11 cellular contexts compared by ENCODE assay signal in genomic region chr3:37945803-37946530, GRCh38. TPM values are rescaled to one million over a fixed set of nuclear protein-coding genes. Genes with fewer than 3 reads are reported as not detected.
DNase-seq lines count a peak whose midpoint lies in the region; ATAC-seq and TF ChIP-seq lines count a peak whose summit lies in the region.
"Had no signal": no experiment of that assay in that cellular context is flagged by ENCODE, and none has a peak within 500 bp of the region (broad histone marks: within the 10 kb centered on the region; RNA-seq: fewer than 3 reads in every experiment).

No MANE protein-coding gene starts in this region.

- H3K27ac ChIP-seq in IMR-90 (ENCODE audit: insufficient read depth, low read length) (peak overlapping the region; percentile 96), cingulate gyrus (ENCODE audit: low read depth, low read length) (peak overlapping the region; percentile 55), right lobe of liver (peak overlapping the region in 2 of 3 donors; percentile 33 to 53)

- DNase-seq in IMR-90 (peak; percentile 67), right lobe of liver (peak in 1 of 3 donors; percentile 39), type B pancreatic cell (ENCODE audit: extremely low spot score, unreplicated experiment) (no peak), NCI-H1436 (lab: John Stamatoyannopoulos, UW) (no peak), NCI-H2107 treated with DMSO at 0.1 percent for 48 hours (lab: John Stamatoyannopoulos, UW; ENCODE audit: unreplicated experiment) (no peak)
- no peak for DNase-seq in activated naive CD4-positive, alpha-beta T cell treated with anti-CD3 and anti-CD28 coated beads, Interleukin-2, amount 50 U/mL, for 72 hours (ENCODE audit: low spot score in 2 of 2)
- DNase-seq: activated T-cell treated with anti-CD3 and anti-CD28 coated beads for 4 hours, NCI-H187 had no signal

- in situ Hi-C loops in IMR-90 (cut with MboI; ENCODE audit: low sequenced_read_pairs) = no loop called here

- peak overlapping the region; percentile 84 for H2AK9ac ChIP-seq in IMR-90 (replicated peaks; ENCODE audit: low read depth, low read length, poor library complexity)

- ATAC-seq in IMR-90 (ENCODE audit: low read depth) (peak; percentile 83), right lobe of liver (peak; percentile 59 to 79 (median 68)), HG03097 (IDR thresholded peaks at IDR 0.05; ENCODE audit: low FRiP score, unreplicated experiment) (no peak)
- no peak for ATAC-seq in activated naive CD4-positive, alpha-beta T cell treated with anti-CD3 and anti-CD28 coated beads, Interleukin-2, amount 50 U/mL, for 72 hours

- peak overlapping the region; percentile 6; the same call in 1 of the 2 replicates for H3K9ac ChIP-seq in IMR-90 (ENCODE audit: low read depth, low read length)

- H2AFZ ChIP-seq in IMR-90 (replicated peaks; ENCODE audit: low read length, poor library complexity) = peak overlapping the region; percentile 7

- H3K9me1 ChIP-seq in IMR-90 (ENCODE audit: insufficient read depth, low read length) = peaks cover 21% of the 10 kb centered on the region

- peak overlapping the region; percentile 37 for H3K4me2 ChIP-seq in IMR-90 (ENCODE audit: low read depth, low read length)

- H2AK5ac ChIP-seq in IMR-90 (ENCODE audit: low read depth, low read length) = peak overlapping the region; percentile 94

- intact Hi-C loops in IMR-90 (cut with micrococcal nuclease) (loop anchor here (1.0 kb wide), 1 partner anchor 10 kb away; no protein-coding TSS in a partner anchor), right lobe of liver (cut with DNase I) (no loop called here)

- H2BK20ac ChIP-seq in IMR-90 (ENCODE audit: low read depth, low read length) = peak overlapping the region; percentile 38

- H3K18ac ChIP-seq in IMR-90 (ENCODE audit: low read depth, low read length) = peak overlapping the region; percentile 77

- H3K27me3 ChIP-seq in IMR-90 (ENCODE audit: control insufficient read depth, insufficient read depth, low read length) (no peaks in the 10 kb centered on the region), right lobe of liver (no peaks in the 10 kb centered on the region)

- H3K9me3 Mint-ChIP-seq in type B pancreatic cell = no peaks in the 10 kb centered on the region
- no peaks in the 10 kb centered on the region for H3K9me3 Mint-ChIP-seq in activated naive CD4-positive, alpha-beta T cell treated with anti-CD3 and anti-CD28 coated beads, Interleukin-2, amount 50 U/mL, for 72 hours

- H3K4me1 Mint-ChIP-seq in type B pancreatic cell (ENCODE audit: unreplicated experiment) = peaks cover 73% of the 10 kb centered on the region

- H4K5ac ChIP-seq in IMR-90 (ENCODE audit: low read depth, low read length) = peak overlapping the region; percentile 18

- TF ChIP-seq RAD21 in IMR-90 (IDR thresholded peaks at IDR 0.05; ENCODE audit: low read length) = no peak

- POLR2A ChIA-PET in IMR-90 (lab: Charles Lee; ENCODE audit: unreplicated experiment) = interaction anchor here (1.0 kb wide), 1 partner anchor 10 kb away, joined by 3 read pairs; no protein-coding TSS in a partner anchor

- H3K4me3 ChIP-seq in IMR-90 (ENCODE audit: insufficient read depth, low read depth, low read length) = no peak overlapping the region
- H3K4me3 ChIP-seq in right lobe of liver = no peak overlapping the region

- H4K91ac ChIP-seq in IMR-90 (ENCODE audit: insufficient read depth, low read depth, low read length) = peak overlapping the region; percentile 92

- peak overlapping the region; percentile 96; the same call in 2 of the 3 replicates for H2BK15ac ChIP-seq in IMR-90 (ENCODE audit: low read depth, low read length)

- H4K8ac ChIP-seq in IMR-90 (ENCODE audit: low read depth in 2 of 2, low read length in 2 of 2) = peak overlapping the region; percentile 80 to 90

- peak overlapping the region; percentile 97 for H2BK120ac ChIP-seq in IMR-90 (ENCODE audit: low read depth, low read length)

- peaks cover 20% of the 10 kb centered on the region for H3K36me3 Mint-ChIP-seq in type B pancreatic cell
- H3K36me3 Mint-ChIP-seq in activated naive CD4-positive, alpha-beta T cell treated with anti-CD3 and anti-CD28 coated beads, Interleukin-2, amount 50 U/mL, for 72 hours = no peaks in the 10 kb centered on the region

- no peak for TF ChIP-seq POLR2A in IMR-90 (IDR thresholded peaks at IDR 0.05; ENCODE audit: low read depth, low read length)
- no peak for TF ChIP-seq POLR2A in right lobe of liver (IDR thresholded peaks at IDR 0.05)

- no CpG with 5 or more reads among the region's 8 CpGs for WGBS in IMR-90 (ENCODE audit: extremely low coverage in 2 of 2, insufficient read length in 1 of 2), 2 experiments
- 30% methylated on average over 8 of the region's 8 CpGs for WGBS in right lobe of liver (ENCODE audit: insufficient coverage, low coverage, low lambda C conversion rate, missing lambda C conversion rate)

- CTCF ChIA-PET in IMR-90 (lab: Yijun Ruan, JAX) = interaction anchor here (0.6 to 1.8 kb wide), 4 partner anchors 9 to 91 kb away, joined by 3 to 5 read pairs (median 4); no protein-coding TSS in a partner anchor

- peak overlapping the region; percentile 92; the same call in 1 of the 2 replicates for H3K23ac ChIP-seq in IMR-90 (ENCODE audit: low read depth, low read length)

- no TSS peak for BruUV-seq in IMR-90 (replicated peaks; lab: Mats Ljungman, UMichigan)

- no peaks in the 10 kb centered on the region for H3K27me3 Mint-ChIP-seq in type B pancreatic cell

- TF ChIP-seq CTCF in IMR-90 (conservative IDR thresholded peaks at IDR 0.05; ENCODE audit: low read depth, low read length) (no peak), right lobe of liver (IDR thresholded peaks at IDR 0.05) (no peak), type B pancreatic cell (conservative IDR thresholded peaks at IDR 0.05) (no peak)

- H3K4me1 ChIP-seq in IMR-90 (ENCODE audit: control insufficient read depth, insufficient read depth, low read length) = peaks cover 30% of the 10 kb centered on the region
- peaks cover 0 to 17% (median 5%) of the 10 kb centered on the region in 4 donors for H3K4me1 ChIP-seq in right lobe of liver

- peak overlapping the region; percentile 54 for H3K56ac ChIP-seq in IMR-90 (ENCODE audit: extremely low read depth, insufficient read depth, low read length)

- peak overlapping the region; percentile 76 for H3K4me3 Mint-ChIP-seq in type B pancreatic cell

- H2BK5ac ChIP-seq in IMR-90 (ENCODE audit: low read depth, low read length, poor library complexity, severe bottlenecking) = peak overlapping the region; percentile 66

- H3K14ac ChIP-seq in IMR-90 (replicated peaks; ENCODE audit: low read depth, low read length) = peak overlapping the region; percentile 89

- peak overlapping the region; percentile 89 for H3K4ac ChIP-seq in IMR-90 (ENCODE audit: low read depth, low read length)

- peaks cover 7% of the 10 kb centered on the region; the same call in 1 of the 2 replicates for H4K20me1 ChIP-seq in IMR-90 (ENCODE audit: insufficient read depth, low read length)

- peaks cover 10 to 49% of the 10 kb centered on the region in 2 experiments for H3K79me1 ChIP-seq in IMR-90 (ENCODE audit: low read depth in 1 of 2, low read length in 2 of 2)

- peak overlapping the region; percentile 97 for H3K27ac Mint-ChIP-seq in type B pancreatic cell
- peak overlapping the region in 1 of 2 donors; percentile 6 for H3K27ac Mint-ChIP-seq in activated naive CD4-positive, alpha-beta T cell treated with anti-CD3 and anti-CD28 coated beads, Interleukin-2, amount 50 U/mL, for 72 hours

- H3K9me3 ChIP-seq in IMR-90 (ENCODE audit: control insufficient read depth, insufficient read depth, low read length) (no peaks in the 10 kb centered on the region), right lobe of liver (no peaks in the 10 kb centered on the region)

- dilution Hi-C loops in IMR-90 (cut with HindIII; ENCODE audit: low sequenced_read_pairs, unreplicated experiment) = no loop called here

- H3K36me3 ChIP-seq in IMR-90 (ENCODE audit: control insufficient read depth, insufficient read depth, low read length) = no peaks in the 10 kb centered on the region
- H3K36me3 ChIP-seq in right lobe of liver = no peaks in the 10 kb centered on the region

TF ChIP-seq in IMR-90, 13 proteins besides CTCF, POLR2A, EP300 and RAD21:
- TF ChIP-seq RFX5 (IDR thresholded peaks at IDR 0.05; ENCODE audit: low read depth, low read length) (no peak), MXI1 (IDR thresholded peaks at IDR 0.05; ENCODE audit: borderline replicate concordance, low read depth, low read length) (peak; percentile 50; the same call in 1 of the 2 replicates)

RNA-seq across cellular contexts. Expression of gene VILL, which starts 44.6 kb away (rescaled TPM):
- total RNA-seq in IMR-90 (2012; rRNA removed) (2.3 and 2.5 TPM in 2 replicates), right lobe of liver (1 to 10 TPM in 3 of 6 experiments, under 1 TPM in 3; 0.25 to 1.5 (median 0.97) TPM), type B pancreatic cell (ENCODE audit: low replicate concordance) (14.2 and 16.9 TPM in 2 replicates)
- polyA plus RNA-seq in IMR-90 (2012; rRNA removed) = 4.5 and 4.7 TPM in 2 replicates
- 1.3 and 3.7 TPM in 2 replicates for polyA plus RNA-seq in IMR-90 (2012; cell fraction: cytosol; rRNA removed)
- 15.6 and 35.8 TPM in 2 replicates for polyA plus RNA-seq in IMR-90 (2012; cell fraction: nucleus; rRNA removed; ENCODE audit: low replicate concordance)
- 10 to 100 TPM; 13.2 to 13.8 TPM for total RNA-seq in activated naive CD4-positive, alpha-beta T cell treated with anti-CD3 and anti-CD28 coated beads, Interleukin-2, amount 50 U/mL, for 72 hours
- polyA plus RNA-seq: neural cell had no signal

Comparison
In these comparisons a context has a peak if more than half of its experiments do, and no peak if none do; other contexts are left out.
1. ATAC-seq: peak in IMR-90 (single experiment) and right lobe of liver (4 of 4); none in activated naive CD4-positive, alpha-beta T cell treated with anti-CD3 and anti-CD28 coated beads, Interleukin-2, amount 50 U/mL, for 72 hours (0 of 2) and HG03097 (single experiment).
2. H3K27ac ChIP-seq: peak in every context shown above with its lines; median percentile 96 in IMR-90; 55 in cingulate gyrus; 43 in right lobe of liver.